Comparison of ENCODE assay signal across 15 cellular contexts in the genomic region with DNA sequence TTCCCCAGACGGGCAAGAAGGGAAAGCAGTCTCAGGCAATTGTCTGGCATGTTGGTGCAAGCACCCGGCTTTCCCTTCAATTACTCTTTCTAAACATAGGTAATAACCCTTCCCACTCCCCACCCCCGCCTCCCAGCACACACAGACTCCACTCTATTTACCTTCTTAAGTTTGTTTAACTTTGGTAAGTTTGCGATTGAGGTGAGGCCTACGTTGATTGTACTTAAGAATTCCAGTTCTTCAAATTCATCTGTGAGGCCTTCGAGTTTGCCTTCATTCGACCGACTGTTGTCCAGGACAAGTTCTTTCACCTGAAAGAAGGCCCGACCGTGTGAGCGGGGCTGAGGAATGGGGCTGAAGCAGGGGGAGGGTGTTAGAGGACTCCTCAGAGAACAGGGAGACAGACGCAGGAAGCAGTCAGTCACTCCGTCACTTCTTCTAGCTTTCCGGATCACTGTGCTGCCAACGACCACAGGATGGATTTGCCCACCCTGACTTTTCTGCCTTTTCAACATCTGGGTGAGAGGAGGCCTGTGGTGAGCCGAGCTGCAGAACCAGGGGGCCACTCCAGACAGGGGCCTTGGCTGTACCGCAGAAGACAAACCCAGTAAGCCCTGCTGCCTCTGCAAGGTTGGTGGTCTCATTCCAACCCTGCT. TPM values are rescaled to one million over a fixed set of nuclear protein-coding genes. Genes with fewer than 3 reads are reported as not detected.
DNase-seq lines count a peak whose midpoint lies in the region; ATAC-seq and TF ChIP-seq lines count a peak whose summit lies in the region.
"Had no signal": no experiment of that assay in that cellular context is flagged by ENCODE, and none has a peak within 500 bp of the region (broad histone marks: within the 10 kb centered on the region; RNA-seq: fewer than 3 reads in every experiment).

No MANE protein-coding gene starts in this region.

- no peaks in the 10 kb centered on the region for H3K9me3 ChIP-seq in CD4-positive, alpha-beta T cell (ENCODE audit: control insufficient read depth, low read length)
- H3K9me3 ChIP-seq in RWPE2 (ENCODE audit: severe bottlenecking) (no peaks in the 10 kb centered on the region), BE2C (no peaks in the 10 kb centered on the region)
- H3K9me3 ChIP-seq: psoas muscle had no signal

- no peak overlapping the region for H3K4me3 Mint-ChIP-seq in CD4-positive, alpha-beta T cell
- H3K4me3 Mint-ChIP-seq in immature natural killer cell (peak overlapping the region in 4 of 5 donors; percentile 30 to 40 (median 30)), progenitor cell of endocrine pancreas (ENCODE audit: low read depth) (peak overlapping the region; percentile 48)

- CTCF ChIA-PET in CD4-positive, alpha-beta T cell (lab: Charles Lee): no interaction called here

- POLR2A ChIA-PET in CD4-positive, alpha-beta T cell (lab: Charles Lee): interaction anchor here (1.1 kb wide), 1 partner anchor 31 kb away, joined by 3 read pairs; no protein-coding TSS in a partner anchor

- no peaks in the 10 kb centered on the region for H3K27me3 Mint-ChIP-seq in CD4-positive, alpha-beta T cell
- H3K27me3 Mint-ChIP-seq in immature natural killer cell (ENCODE audit: low read depth in 3 of 3) (peaks cover 3 to 9% (median 4%) of the 10 kb centered on the region in 3 donors), progenitor cell of endocrine pancreas (no peaks in the 10 kb centered on the region)

- H3K27me3 ChIP-seq in CD4-positive, alpha-beta T cell (ENCODE audit: control insufficient read depth, insufficient read depth, low read length): no peaks in the 10 kb centered on the region
- H3K27me3 ChIP-seq in RWPE2 (ENCODE audit: insufficient read depth, poor library complexity, severe bottlenecking) (no peaks in the 10 kb centered on the region), BE2C (no peaks in the 10 kb centered on the region)

- no peak for ATAC-seq in CD4-positive, alpha-beta T cell (ENCODE audit: poor library complexity)
- ATAC-seq in RWPE2 (ENCODE audit: low read depth): peak; percentile 68
- ATAC-seq: left ventricle myocardium superior, psoas muscle had no signal

- peaks cover 51% of the 10 kb centered on the region for H3K4me1 Mint-ChIP-seq in CD4-positive, alpha-beta T cell (ENCODE audit: low read depth)
- H3K4me1 Mint-ChIP-seq in immature natural killer cell (peaks cover 95 to 97% of the 10 kb centered on the region in 2 donors), progenitor cell of endocrine pancreas (ENCODE audit: low read depth) (peaks cover 67% of the 10 kb centered on the region)

- peak overlapping the region; percentile 85 for H3K27ac Mint-ChIP-seq in CD4-positive, alpha-beta T cell
- H3K27ac Mint-ChIP-seq in immature natural killer cell: peak overlapping the region; percentile 12 to 79 (median 56)
- H3K27ac Mint-ChIP-seq in progenitor cell of endocrine pancreas: peak overlapping the region; percentile 98

- H3K36me3 ChIP-seq in RWPE2 (ENCODE audit: low read depth) (peaks cover 57% of the 10 kb centered on the region), BE2C (peaks cover 79% of the 10 kb centered on the region)

- intact Hi-C loops in CD4-positive, alpha-beta T cell (cut with DNase I, micrococcal nuclease): no loop called here

- no peak for DNase-seq in CD4-positive, alpha-beta T cell
- DNase-seq in RWPE2 (ENCODE audit: low spot score): no peak
- no peak for DNase-seq in immature natural killer cell
- no peak for DNase-seq in progenitor cell of endocrine pancreas (ENCODE audit: low spot score, unreplicated experiment)
- no peak for DNase-seq in BE2C
- DNase-seq in mucosa of gallbladder (ENCODE audit: low spot score): no peak
- DNase-seq in NCI-H2171 treated with DMSO at 0.1 percent for 48 hours (lab: John Stamatoyannopoulos, UW): no peak
- DNase-seq: activated CD8-positive, alpha-beta memory T cell treated with anti-CD3 and anti-CD28 coated beads, Interleukin-2, amount 50 U/mL, for 4 hours; GDM1; left ventricle myocardium superior; NCI-H1092 treated with DMSO at 0.1 percent for 48 hours; NCI-H524 treated with DMSO at 0.1 percent for 48 hours; psoas muscle; stimulated activated CD4-positive, alpha-beta T cell treated with anti-CD3 and anti-CD28 coated beads, Interleukin-1b, Interleukin-23, amount 100 ng/mL, for 48 hours; stimulated activated naive CD4-positive, alpha-beta T cell had no signal

- H3K4me1 ChIP-seq in RWPE2 (ENCODE audit: insufficient read depth, poor library complexity, severe bottlenecking) (peaks cover 16% of the 10 kb centered on the region), BE2C (peaks cover 18% of the 10 kb centered on the region)

- peaks cover 67% of the 10 kb centered on the region for H3K36me3 Mint-ChIP-seq in CD4-positive, alpha-beta T cell (ENCODE audit: low read depth)
- H3K36me3 Mint-ChIP-seq in immature natural killer cell: peaks cover 4 to 11% (median 5%) of the 10 kb centered on the region in 3 donors
- peaks cover 24% of the 10 kb centered on the region for H3K36me3 Mint-ChIP-seq in progenitor cell of endocrine pancreas (ENCODE audit: insufficient read depth)

- H3K9me3 Mint-ChIP-seq in CD4-positive, alpha-beta T cell: no peaks in the 10 kb centered on the region
- H3K9me3 Mint-ChIP-seq in immature natural killer cell: no peaks in the 10 kb centered on the region
- H3K9me3 Mint-ChIP-seq in progenitor cell of endocrine pancreas (ENCODE audit: low read depth): no peaks in the 10 kb centered on the region

- no peak for TF ChIP-seq CTCF in CD4-positive, alpha-beta T cell (IDR thresholded peaks at IDR 0.05)
- TF ChIP-seq CTCF in RWPE2 (IDR thresholded peaks at IDR 0.05; ENCODE audit: poor library complexity, severe bottlenecking): no peak
- no peak for TF ChIP-seq CTCF in progenitor cell of endocrine pancreas (IDR thresholded peaks at IDR 0.05; ENCODE audit: unreplicated experiment)
- TF ChIP-seq CTCF in BE2C (IDR thresholded peaks at IDR 0.05; ENCODE audit: low read depth, low read length): no peak

- peak overlapping the region; percentile 8 for H3K27ac ChIP-seq in CD4-positive, alpha-beta T cell (ENCODE audit: low read depth, low read length)
- H3K27ac ChIP-seq in RWPE2 (ENCODE audit: poor library complexity, severe bottlenecking): peak overlapping the region; percentile 7
- H3K27ac ChIP-seq: psoas muscle had no signal

- H3K4me3 ChIP-seq in RWPE2 (ENCODE audit: severe bottlenecking): no peak overlapping the region
- H3K4me3 ChIP-seq in BE2C (ENCODE audit: low read depth, low read length): no peak overlapping the region
- H3K4me3 ChIP-seq: psoas muscle had no signal

RNA-seq across cellular contexts. Expression of a gene that starts 33.0 kb away (rescaled TPM):
- total RNA-seq in CD4-positive, alpha-beta T cell: 10 to 100 TPM; 55.1 to 57.3 TPM
- 100 to 1,000 TPM in 1 of 3 donors, 10 to 100 TPM in 2; 76.3 to 147 (median 85.2) TPM for polyA plus RNA-seq in immature natural killer cell
- 263 and 279 TPM in 2 replicates for total RNA-seq in progenitor cell of endocrine pancreas
- 347 TPM for polyA plus RNA-seq in BE2C (2012; ENCODE audit: insufficient read depth, insufficient read length, low read depth)
- total RNA-seq in mucosa of gallbladder: 101 TPM
